In the genomic region with DNA sequence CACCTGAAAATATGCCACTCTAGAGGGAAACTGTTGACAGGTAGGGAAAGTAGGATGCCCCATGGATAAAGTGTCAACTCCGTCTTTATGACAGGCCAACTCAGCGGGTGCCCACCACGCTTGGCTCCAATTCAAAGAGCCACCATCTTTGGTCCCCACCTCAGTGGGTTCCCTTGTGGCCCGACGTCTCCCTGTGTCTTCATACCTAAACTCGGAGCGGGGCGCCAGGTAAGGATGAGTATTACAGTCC, we compare ENCODE assay signal across 8 cellular contexts. TPM values are rescaled to one million over a fixed set of nuclear protein-coding genes. Genes with fewer than 3 reads are reported as not detected.
DNase-seq lines count a peak whose midpoint lies in the region; ATAC-seq and TF ChIP-seq lines count a peak whose summit lies in the region.

No MANE protein-coding gene starts in this region.

- no peaks in the 10 kb centered on the region for H3K9me3 ChIP-seq in HUES64 (ENCODE audit: insufficient read depth, low read depth, low read length)
- no peaks in the 10 kb centered on the region for H3K9me3 ChIP-seq in mucosa of stomach (ENCODE audit: control insufficient read depth, low read length)

- no peak for TF ChIP-seq CTCF in 22Rv1 (IDR thresholded peaks at IDR 0.05)

- H3K36me3 ChIP-seq in HUES64 (ENCODE audit: insufficient read depth, low read length), result peaks cover 38% of the 10 kb centered on the region
- H3K36me3 ChIP-seq in mucosa of stomach (ENCODE audit: control insufficient read depth, insufficient read depth, low read length), result no peaks in the 10 kb centered on the region

- H3K27ac ChIP-seq in 22Rv1 (peak overlapping the region; percentile 97), HUES64 (ENCODE audit: low read depth, low read length) (peak overlapping the region; percentile 96), caudate nucleus (ENCODE audit: low read depth, low read length) (peak overlapping the region; percentile 91)

- H3K4me3 ChIP-seq in HUES64 (ENCODE audit: low read length), result peak overlapping the region; percentile 75
- peak overlapping the region; percentile 47 for H3K4me3 ChIP-seq in mucosa of stomach (ENCODE audit: low read length)

- DNase-seq in caudate nucleus (lab: John Stamatoyannopoulos, UW) (no peak), dermis blood vessel endothelial cell (no peak), pons (ENCODE audit: low spot score) (no peak)

- 3% methylated on average over 8 of the region's 8 CpGs for WGBS in HUES64

- H3K27me3 ChIP-seq in HUES64 (ENCODE audit: insufficient read depth, low read length) (no peaks in the 10 kb centered on the region), mucosa of stomach (ENCODE audit: control insufficient read depth, insufficient read depth, low read length) (no peaks in the 10 kb centered on the region)

- no peak for ATAC-seq in GM19035 (IDR thresholded peaks at IDR 0.05; ENCODE audit: unreplicated experiment)
- no peak for ATAC-seq in HG03139 (IDR thresholded peaks at IDR 0.05; ENCODE audit: unreplicated experiment)

- H3K9ac ChIP-seq in HUES64 (ENCODE audit: low read depth, low read length) (peak overlapping the region; percentile 81), mucosa of stomach (ENCODE audit: low read length) (peak overlapping the region; percentile 71)

- H3K4me1 ChIP-seq in HUES64 (ENCODE audit: insufficient read depth, low read length), result peaks cover 4% of the 10 kb centered on the region; the same call in 1 of the 2 replicates
- peaks cover 1% of the 10 kb centered on the region for H3K4me1 ChIP-seq in mucosa of stomach (ENCODE audit: control insufficient read depth, insufficient read depth, low read length)

RNA-seq across cellular contexts. Expression of a gene that starts 0.3 kb away (rescaled TPM):
- polyA plus RNA-seq in HUES64 (2013, experiment 1 of 2), result 45.9 TPM
- 43.7 TPM for polyA plus RNA-seq in HUES64 (2013, experiment 2 of 2)
- 6.3 and 12.5 TPM in 2 replicates for total RNA-seq in dermis blood vessel endothelial cell

RNA-seq across cellular contexts. Expression of a gene that starts 3.3 kb away (rescaled TPM):
- polyA plus RNA-seq in HUES64 (2013, experiment 1 of 2), result 1,851 TPM
- polyA plus RNA-seq in HUES64 (2013, experiment 2 of 2), result 1,975 TPM
- total RNA-seq in dermis blood vessel endothelial cell, result 301 and 692 TPM in 2 replicates

RNA-seq across cellular contexts. Expression of a gene that starts 25.7 kb away (rescaled TPM):
- 81.5 TPM for polyA plus RNA-seq in HUES64 (2013, experiment 1 of 2)
- polyA plus RNA-seq in HUES64 (2013, experiment 2 of 2), result 90.9 TPM
- 71.5 and 124 TPM in 2 replicates for total RNA-seq in dermis blood vessel endothelial cell

RNA-seq across cellular contexts. Expression of a gene that starts 26.0 kb away (rescaled TPM):
- 32.6 TPM for polyA plus RNA-seq in HUES64 (2013, experiment 1 of 2)
- polyA plus RNA-seq in HUES64 (2013, experiment 2 of 2), result 39.9 TPM
- 3.1 and 4.6 TPM in 2 replicates for total RNA-seq in dermis blood vessel endothelial cell

RNA-seq across cellular contexts. Expression of a gene that starts 27.5 kb away (rescaled TPM):
- 32.3 TPM for polyA plus RNA-seq in HUES64 (2013, experiment 1 of 2)
- 41.0 TPM for polyA plus RNA-seq in HUES64 (2013, experiment 2 of 2)
- total RNA-seq in dermis blood vessel endothelial cell, result 74.4 and 134 TPM in 2 replicates
